ENCODE assay signal across 26 cellular contexts in the genomic region with DNA sequence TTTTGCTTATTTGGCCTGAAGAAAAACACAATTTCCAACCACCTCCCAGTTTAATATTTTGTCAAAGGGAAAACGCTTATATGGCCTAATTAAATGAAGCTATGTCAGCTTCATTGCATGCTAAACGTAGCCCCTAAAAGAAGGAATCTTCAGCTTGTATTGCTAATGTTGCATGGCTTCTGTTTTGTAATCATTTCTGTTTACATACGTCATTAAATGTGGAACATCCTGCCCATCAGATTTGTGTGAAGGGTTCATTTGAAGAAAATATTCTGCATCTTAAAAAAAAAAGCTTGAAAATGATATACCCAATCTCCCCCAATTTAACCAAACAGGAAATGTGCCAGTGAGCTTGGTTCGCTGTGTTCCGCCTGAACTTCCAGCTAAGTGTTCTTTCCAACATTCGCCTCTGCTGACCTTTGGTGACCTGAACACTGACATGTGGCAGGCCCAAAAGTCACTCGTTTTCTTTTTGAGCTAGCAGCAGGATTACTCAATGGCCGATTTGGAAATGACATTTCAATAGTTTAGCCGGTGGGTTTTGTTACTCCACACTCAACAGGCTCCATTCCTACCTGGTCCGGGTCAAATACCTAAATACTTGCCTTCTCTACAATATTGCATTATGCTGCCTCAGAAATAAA. TPM values are rescaled to one million over a fixed set of nuclear protein-coding genes. Genes with fewer than 3 reads are reported as not detected.
DNase-seq lines count a peak whose midpoint lies in the region; ATAC-seq, FAIRE-seq and TF ChIP-seq lines count a peak whose summit lies in the region.
"Had no signal": no experiment of that assay in that cellular context is flagged by ENCODE, and none has a peak within 500 bp of the region (broad histone marks: within the 10 kb centered on the region; RNA-seq: fewer than 3 reads in every experiment).

No MANE protein-coding gene starts in this region.

- TF ChIP-seq POLR2A in spleen (IDR thresholded peaks at IDR 0.05) (no peak), stomach (IDR thresholded peaks at IDR 0.05) (no peak)

- intact Hi-C loops in spleen (cut with DNase I; ENCODE audit: low total_unique reads) (no loop called here), stomach (cut with DNase I; ENCODE audit: low total_unique reads) (no loop called here)

- no peaks in the 10 kb centered on the region for H3K9me2 ChIP-seq in GM23338 (ENCODE audit: insufficient read depth)

- H3F3A ChIP-seq in GM23338 (replicated peaks; ENCODE audit: low read depth) = no peaks in the 10 kb centered on the region

- no peak overlapping the region for H3K4me3 ChIP-seq in GM23338
- H3K4me3 ChIP-seq in spleen = no peak overlapping the region
- no peak overlapping the region for H3K4me3 ChIP-seq in stomach
- H3K4me3 ChIP-seq: breast epithelium, colonic mucosa, esophagus squamous epithelium, PC-9, SJCRH30, vagina had no signal

- H3K79me2 ChIP-seq in GM23338 (replicated peaks; ENCODE audit: insufficient read depth) = no peaks in the 10 kb centered on the region

- no peaks in the 10 kb centered on the region for H3K9me3 Mint-ChIP-seq in GM23338
- H3K9me3 Mint-ChIP-seq: T-helper 1 cell treated with Interleukin-12 subunit alpha and Interleukin-12 subunit beta and Interleukin-4 antibody, amounts not matched to agents 30 μg/mL and 1 μg/mL, for 36 hours had no signal

- peaks cover 18% of the 10 kb centered on the region for H3K4me1 Mint-ChIP-seq in GM23338
- H3K4me1 Mint-ChIP-seq: activated CD4-positive, alpha-beta T cell treated with anti-CD3 and anti-CD28 coated beads for 36 hours had no signal

- H3K27ac ChIP-seq in GM23338 (ENCODE audit: low read depth) (no peak overlapping the region), spleen (peak overlapping the region in 5 of 8 donors; percentile 59 to 73 (median 72)), stomach (peak overlapping the region in 1 of 5 donors; percentile 47)
- H3K27ac ChIP-seq: breast epithelium, C4-2B, colonic mucosa, PC-9, SJCRH30, vagina had no signal

- H4K20me1 ChIP-seq in GM23338 (replicated peaks; ENCODE audit: insufficient read depth) = no peaks in the 10 kb centered on the region

- 44 to 66% (median 48%) methylated on average over 10 of the region's 10 CpGs for WGBS in spleen, 5 donors
- WGBS in stomach, 5 donors = 68 to 81% (median 77%) methylated on average over 10 of the region's 10 CpGs

- DNase-seq in GM23338 (ENCODE audit: low spot score) (no peak), SKM-1 treated with dmso at 0.1 percent for 144 hours (lab: John Stamatoyannopoulos, UW; ENCODE audit: unreplicated experiment) (peak; percentile 83), left lobe of liver (ENCODE audit: low spot score) (peak; percentile 90), spleen (no peak), D721Med (ENCODE audit: insufficient read length, low spot score) (no peak), anterior cingulate cortex (lab: John Stamatoyannopoulos, UW) (no peak), NCI-H524 treated with DMSO at 0.1 percent for 48 hours (lab: John Stamatoyannopoulos, UW) (no peak), stomach (no peak)
- DNase-seq: activated CD4-positive, alpha-beta T cell treated with anti-CD3 and anti-CD28 coated beads for 36 hours; activated naive CD4-positive, alpha-beta T cell; activated T-cell treated with anti-CD3 and anti-CD28 coated beads, Interleukin-2, amount 50 U/mL, for 48 hours; colonic mucosa; effector memory CD4-positive, alpha-beta T cell; esophagus squamous epithelium; HCEC 1CT; IMR-90; NCI-H1417; NCI-H2081 treated with DMSO at 0.1 percent for 48 hours; PC-9; SJCRH30 had no signal

- H3K27me3 ChIP-seq in GM23338 (ENCODE audit: insufficient read depth) = no peaks in the 10 kb centered on the region
- H3K27me3 ChIP-seq in spleen (replicated peaks in 1 of 7) = no peaks in the 10 kb centered on the region
- no peaks in the 10 kb centered on the region for H3K27me3 ChIP-seq in stomach
- H3K27me3 ChIP-seq: breast epithelium, colonic mucosa, SJCRH30, vagina had no signal

- TF ChIP-seq CTCF in GM23338 (conservative IDR thresholded peaks at IDR 0.05; ENCODE audit: low read depth in 2 of 2) (no peak), spleen (IDR thresholded peaks at IDR 0.05 in 8 of 11, conservative IDR thresholded peaks at IDR 0.05 in 3 of 11) (no peak), D721Med (IDR thresholded peaks at IDR 0.05; ENCODE audit: insufficient read depth, missing control alignments) (no peak), stomach (IDR thresholded peaks at IDR 0.05) (no peak)

- H3K4me2 ChIP-seq in GM23338 = no peak overlapping the region
- H3K4me2 ChIP-seq: PC-9 had no signal

- no peaks in the 10 kb centered on the region for H3K36me3 ChIP-seq in GM23338 (ENCODE audit: insufficient read depth)
- no peaks in the 10 kb centered on the region for H3K36me3 ChIP-seq in spleen
- no peaks in the 10 kb centered on the region for H3K36me3 ChIP-seq in stomach
- H3K36me3 ChIP-seq: breast epithelium, colonic mucosa, esophagus squamous epithelium, SJCRH30, vagina had no signal

- 0 out of 2 replicates have a peak overlapping the region, but pooled peaks have one; percentile 44 for H2AFZ ChIP-seq in GM23338
- H2AFZ ChIP-seq: PC-9 had no signal

- no peak for FAIRE-seq in D721Med (lab: Jason Lieb, UNC)
- FAIRE-seq: GM19239 had no signal

- H3K4me1 ChIP-seq in GM23338 (ENCODE audit: insufficient read depth) (peaks cover 14% of the 10 kb centered on the region), spleen (peaks cover 0 to 29% (median 0%) of the 10 kb centered on the region in 6 donors), stomach (no peaks in the 10 kb centered on the region)
- H3K4me1 ChIP-seq: breast epithelium, colonic mucosa, SJCRH30, vagina had no signal

- ATAC-seq in GM23338 (no peak), left lobe of liver (peak; percentile 74)
- ATAC-seq: activated CD4-positive, alpha-beta T cell treated with anti-CD3 and anti-CD28 coated beads for 36 hours had no signal

- H3K36me3 Mint-ChIP-seq in GM23338 (ENCODE audit: low read depth) = no peaks in the 10 kb centered on the region; the same call in 2 of the 3 replicates

- no peak for TF ChIP-seq EP300 in stomach (IDR thresholded peaks at IDR 0.05)

- H3K4me3 Mint-ChIP-seq in GM23338 = no peak overlapping the region
- H3K4me3 Mint-ChIP-seq: activated CD4-positive, alpha-beta T cell treated with anti-CD3 and anti-CD28 coated beads for 36 hours; neural crest cell; T-helper 1 cell treated with Interleukin-12 subunit alpha and Interleukin-12 subunit beta and Interleukin-4 antibody, amounts not matched to agents 30 μg/mL and 1 μg/mL, for 36 hours had no signal

- H3K9me3 ChIP-seq in spleen (no peaks in the 10 kb centered on the region), stomach (no peaks in the 10 kb centered on the region)
- H3K9me3 ChIP-seq: breast epithelium, colonic mucosa, esophagus squamous epithelium, SJCRH30, vagina had no signal

- H3K27ac Mint-ChIP-seq in GM23338 = no peak overlapping the region
- H3K27ac Mint-ChIP-seq: activated CD4-positive, alpha-beta T cell treated with anti-CD3 and anti-CD28 coated beads for 36 hours; T-helper 1 cell treated with Interleukin-12 subunit alpha and Interleukin-12 subunit beta and Interleukin-4 antibody, amounts not matched to agents 30 μg/mL and 1 μg/mL, for 36 hours had no signal

- peaks cover 4% of the 10 kb centered on the region for H3K27me3 Mint-ChIP-seq in GM23338 (ENCODE audit: insufficient read depth, low read depth, poor library complexity)

TF ChIP-seq in GM23338, 12 proteins besides CTCF, POLR2A, EP300 and RAD21 (continues in another document):
- TF ChIP-seq ZNF331 (CRISPR knock-in tag; IDR thresholded peaks at IDR 0.05; ENCODE audit: low read depth) = no peak
- TF ChIP-seq, protein P1, sequence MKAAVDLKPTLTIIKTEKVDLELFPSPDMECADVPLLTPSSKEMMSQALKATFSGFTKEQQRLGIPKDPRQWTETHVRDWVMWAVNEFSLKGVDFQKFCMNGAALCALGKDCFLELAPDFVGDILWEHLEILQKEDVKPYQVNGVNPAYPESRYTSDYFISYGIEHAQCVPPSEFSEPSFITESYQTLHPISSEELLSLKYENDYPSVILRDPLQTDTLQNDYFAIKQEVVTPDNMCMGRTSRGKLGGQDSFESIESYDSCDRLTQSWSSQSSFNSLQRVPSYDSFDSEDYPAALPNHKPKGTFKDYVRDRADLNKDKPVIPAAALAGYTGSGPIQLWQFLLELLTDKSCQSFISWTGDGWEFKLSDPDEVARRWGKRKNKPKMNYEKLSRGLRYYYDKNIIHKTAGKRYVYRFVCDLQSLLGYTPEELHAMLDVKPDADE (IDR thresholded peaks at IDR 0.05) = no peak
- TF ChIP-seq JUNB (IDR thresholded peaks at IDR 0.05; ENCODE audit: unreplicated experiment) = no peak
- TF ChIP-seq EZH2phosphoT487 (IDR thresholded peaks at IDR 0.05; ENCODE audit: unreplicated experiment) = no peak
- TF ChIP-seq POLR2AphosphoS5 (IDR thresholded peaks at IDR 0.05; ENCODE audit: low read depth) = no peak
- no peak for TF ChIP-seq CREB1 (CRISPR knock-in tag; IDR thresholded peaks at IDR 0.05; ENCODE audit: low read depth)
- no peak for TF ChIP-seq STAT1 (IDR thresholded peaks at IDR 0.05; ENCODE audit: unreplicated experiment)
- TF ChIP-seq EZH2 (IDR thresholded peaks at IDR 0.05; ENCODE audit: low read depth, unreplicated experiment) = no peak
- no peak for TF ChIP-seq NANOG (IDR thresholded peaks at IDR 0.05; ENCODE audit: borderline replicate concordance)

RNA-seq across cellular contexts. Expression of a gene that starts 12.7 kb away (rescaled TPM):
- total RNA-seq in GM23338 (2014; rRNA removed; shearing (Covaris generic)) = 11.8 and 13.1 TPM in 2 replicates
- polyA plus RNA-seq in GM23338 (2016; fragmentation: Nextera tagmentation; extraction: Ambion mirVana) (7.4 and 9.8 TPM in 2 replicates), spleen (10 to 100 TPM in 1 of 3 donors, 1 to 10 TPM in 2; 8.2 to 10.8 (median 9.1) TPM), stomach (1 to 10 TPM; 4.1 to 6.9 (median 4.3) TPM)
- total RNA-seq in left lobe of liver (22.5 TPM), spleen (10 to 100 TPM; 11.0 to 23.7 (median 18.0) TPM), stomach (10 to 100 TPM in 1 of 5 donors, 1 to 10 TPM in 4; 1.8 to 10.3 (median 5.1) TPM)

RNA-seq across cellular contexts. Expression of a gene that starts 53.4 kb away (rescaled TPM):
- total RNA-seq in GM23338 (2014; rRNA removed; shearing (Covaris generic)) = 97.2 and 110 TPM in 2 replicates
- polyA plus RNA-seq in GM23338 (2016; fragmentation: Nextera tagmentation; extraction: Ambion mirVana) = 251 and 253 TPM in 2 replicates
- total RNA-seq in left lobe of liver = 18.0 TPM
- 10 to 100 TPM; 44.6 to 73.6 (median 50.6) TPM for total RNA-seq in spleen
- polyA plus RNA-seq in spleen = 10 to 100 TPM; 49.9 to 63.1 (median 57.4) TPM
- total RNA-seq in stomach = 100 to 1,000 TPM in 1 of 5 donors, 10 to 100 TPM in 4; 18.1 to 147 (median 67.9) TPM
- polyA plus RNA-seq in stomach = 10 to 100 TPM; 50.8 to 68.7 (median 57.3) TPM

Comparison
In these comparisons a context has a peak if more than half of its experiments do, and no peak if none do; other contexts are left out.
1. DNase-seq: peak in SKM-1 treated with dmso at 0.1 percent for 144 hours (single experiment) and left lobe of liver (single experiment); none in GM23338 (single experiment), spleen (single experiment), D721Med (single experiment), anterior cingulate cortex (0 of 58), NCI-H524 treated with DMSO at 0.1 percent for 48 hours (single experiment) and stomach (single experiment).